Comparison of ENCODE assay signal across 8 cellular contexts in the genomic region with DNA sequence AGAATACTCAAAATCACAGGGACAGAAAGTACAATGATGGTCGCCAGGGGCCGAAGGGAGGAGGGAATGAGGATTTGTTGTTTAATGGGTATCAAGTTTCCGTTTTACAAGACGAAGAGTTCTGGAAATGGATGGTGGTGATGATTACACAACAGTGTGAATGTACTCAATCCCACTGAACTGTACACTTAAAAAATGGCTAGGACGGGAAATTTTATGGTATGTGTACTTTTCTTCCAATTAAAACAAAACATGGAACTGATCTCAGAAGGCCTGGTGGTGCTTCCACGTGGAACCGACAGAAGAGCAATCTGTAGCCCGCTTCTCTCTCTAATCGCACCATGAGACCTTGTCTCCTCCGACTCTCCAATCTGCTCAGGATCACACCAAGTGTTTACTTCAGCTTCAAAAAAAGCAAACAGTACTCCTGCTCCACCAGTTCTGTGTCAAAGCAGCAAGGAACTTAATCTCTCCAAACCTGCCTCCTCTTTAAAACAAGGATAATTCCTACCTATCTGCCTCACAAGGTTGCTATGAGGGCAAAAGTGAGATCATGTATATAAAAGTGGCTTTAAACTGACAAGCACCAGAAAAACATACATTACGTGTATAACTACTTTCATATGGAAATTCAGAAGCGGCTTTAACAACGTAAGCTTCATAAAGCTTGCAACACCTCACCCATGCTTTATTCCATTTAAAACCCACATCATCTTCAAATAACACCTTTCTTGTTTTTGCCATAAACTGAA. TPM values are rescaled to one million over a fixed set of nuclear protein-coding genes. Genes with fewer than 3 reads are reported as not detected.
DNase-seq lines count a peak whose midpoint lies in the region; ATAC-seq and TF ChIP-seq lines count a peak whose summit lies in the region.

No MANE protein-coding gene starts in this region.

- H3K4me3 ChIP-seq in BE2C (ENCODE audit: low read depth, low read length): peak overlapping the region; percentile 88
- peak overlapping the region; percentile 86 for H3K4me3 ChIP-seq in HEK293 (ENCODE audit: low read depth, low read length)
- peak overlapping the region; percentile 92 for H3K4me3 ChIP-seq in epithelial cell of proximal tubule (ENCODE audit: low read depth, low read length)
- H3K4me3 ChIP-seq in parathyroid adenoma (ENCODE audit: low read depth, low read length): peak overlapping the region; percentile 94

- H3K36me3 ChIP-seq in BE2C: no peaks in the 10 kb centered on the region; the same call in 1 of the 2 replicates
- no peaks in the 10 kb centered on the region; a peak in 1 of 3 replicates for H3K36me3 ChIP-seq in HEK293 (ENCODE audit: control insufficient read depth in 2 of 2, insufficient read depth in 1 of 2, low read length in 2 of 2)
- no peaks in the 10 kb centered on the region for H3K36me3 ChIP-seq in parathyroid adenoma (ENCODE audit: control insufficient read depth, insufficient read depth, low read length)

- TF ChIP-seq CTCF in BE2C (IDR thresholded peaks at IDR 0.05; ENCODE audit: low read depth, low read length) (no peak), HEK293 (tag by site-specific recombination; IDR thresholded peaks at IDR 0.05) (no peak), epithelial cell of proximal tubule (conservative IDR thresholded peaks at IDR 0.05; ENCODE audit: low read depth, low read length) (no peak), parathyroid adenoma (IDR thresholded peaks at IDR 0.05) (no peak)

- H3K4me1 ChIP-seq in BE2C (no peaks in the 10 kb centered on the region), HEK293 (ENCODE audit: control insufficient read depth, insufficient read depth, low read length) (no peaks in the 10 kb centered on the region), parathyroid adenoma (peaks cover 3% of the 10 kb centered on the region)

- H2AFZ ChIP-seq in parathyroid adenoma: peak overlapping the region; percentile 89

- H3K27ac ChIP-seq in HEK293 (ENCODE audit: extremely low read depth, low read depth, low read length) (peak overlapping the region; percentile 97), parathyroid adenoma (peak overlapping the region; percentile 96)

- H3K4me2 ChIP-seq in parathyroid adenoma (ENCODE audit: low read length): peak overlapping the region; percentile 64

- H3K9ac ChIP-seq in parathyroid adenoma: no peak overlapping the region

- H3K79me2 ChIP-seq in parathyroid adenoma: peaks cover 22% of the 10 kb centered on the region

- H3K9me3 ChIP-seq in BE2C (no peaks in the 10 kb centered on the region), HEK293 (ENCODE audit: control insufficient read depth, insufficient read depth, low read depth, low read length) (no peaks in the 10 kb centered on the region), parathyroid adenoma (ENCODE audit: control insufficient read depth, low read length) (no peaks in the 10 kb centered on the region)

- no peak for DNase-seq in BE2C
- DNase-seq in SHP77 treated with DMSO at 0.1 percent for 48 hours (lab: John Stamatoyannopoulos, UW): peak; percentile 51
- no peak for DNase-seq in epithelial cell of proximal tubule (ENCODE audit: low read depth)
- DNase-seq in NCI-H146 (lab: John Stamatoyannopoulos, UW): no peak
- DNase-seq in 8988T: no peak

- H3K27me3 ChIP-seq in BE2C (no peaks in the 10 kb centered on the region), parathyroid adenoma (ENCODE audit: control insufficient read depth, insufficient read depth, low read length) (no peaks in the 10 kb centered on the region)

- ATAC-seq in HG03039 (IDR thresholded peaks at IDR 0.05; ENCODE audit: unreplicated experiment): no peak

- CTCF ChIA-PET in HEK293 (lab: Yijun Ruan, JAX): interaction anchor here (0.6 kb wide), 1 partner anchor 91 kb away, joined by 3 read pairs; no protein-coding TSS in a partner anchor

- POLR2A ChIA-PET in HEK293 (lab: Yijun Ruan, JAX): interaction anchor here (0.5 to 2.4 kb wide), 3 partner anchors 43 to 149 kb away, joined by 3 to 12 read pairs (median 3); a partner anchor contains a TSS

TF ChIP-seq in HEK293, 187 proteins besides CTCF, POLR2A, EP300 and RAD21 (continues in another document):
- no peak for TF ChIP-seq KLF7 (tag by site-specific recombination; IDR thresholded peaks at IDR 0.05; ENCODE audit: borderline replicate concordance)
- peak; percentile 97 for TF ChIP-seq FEZF1 (tag by site-specific recombination; IDR thresholded peaks at IDR 0.05)
- TF ChIP-seq, protein P1, sequence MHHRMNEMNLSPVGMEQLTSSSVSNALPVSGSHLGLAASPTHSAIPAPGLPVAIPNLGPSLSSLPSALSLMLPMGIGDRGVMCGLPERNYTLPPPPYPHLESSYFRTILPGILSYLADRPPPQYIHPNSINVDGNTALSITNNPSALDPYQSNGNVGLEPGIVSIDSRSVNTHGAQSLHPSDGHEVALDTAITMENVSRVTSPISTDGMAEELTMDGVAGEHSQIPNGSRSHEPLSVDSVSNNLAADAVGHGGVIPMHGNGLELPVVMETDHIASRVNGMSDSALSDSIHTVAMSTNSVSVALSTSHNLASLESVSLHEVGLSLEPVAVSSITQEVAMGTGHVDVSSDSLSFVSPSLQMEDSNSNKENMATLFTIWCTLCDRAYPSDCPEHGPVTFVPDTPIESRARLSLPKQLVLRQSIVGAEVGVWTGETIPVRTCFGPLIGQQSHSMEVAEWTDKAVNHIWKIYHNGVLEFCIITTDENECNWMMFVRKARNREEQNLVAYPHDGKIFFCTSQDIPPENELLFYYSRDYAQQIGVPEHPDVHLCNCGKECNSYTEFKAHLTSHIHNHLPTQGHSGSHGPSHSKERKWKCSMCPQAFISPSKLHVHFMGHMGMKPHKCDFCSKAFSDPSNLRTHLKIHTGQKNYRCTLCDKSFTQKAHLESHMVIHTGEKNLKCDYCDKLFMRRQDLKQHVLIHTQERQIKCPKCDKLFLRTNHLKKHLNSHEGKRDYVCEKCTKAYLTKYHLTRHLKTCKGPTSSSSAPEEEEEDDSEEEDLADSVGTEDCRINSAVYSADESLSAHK (tag by site-specific recombination; IDR thresholded peaks at IDR 0.05): peak; percentile 18; the same call in 1 of the 2 replicates
- TF ChIP-seq, protein P2, sequence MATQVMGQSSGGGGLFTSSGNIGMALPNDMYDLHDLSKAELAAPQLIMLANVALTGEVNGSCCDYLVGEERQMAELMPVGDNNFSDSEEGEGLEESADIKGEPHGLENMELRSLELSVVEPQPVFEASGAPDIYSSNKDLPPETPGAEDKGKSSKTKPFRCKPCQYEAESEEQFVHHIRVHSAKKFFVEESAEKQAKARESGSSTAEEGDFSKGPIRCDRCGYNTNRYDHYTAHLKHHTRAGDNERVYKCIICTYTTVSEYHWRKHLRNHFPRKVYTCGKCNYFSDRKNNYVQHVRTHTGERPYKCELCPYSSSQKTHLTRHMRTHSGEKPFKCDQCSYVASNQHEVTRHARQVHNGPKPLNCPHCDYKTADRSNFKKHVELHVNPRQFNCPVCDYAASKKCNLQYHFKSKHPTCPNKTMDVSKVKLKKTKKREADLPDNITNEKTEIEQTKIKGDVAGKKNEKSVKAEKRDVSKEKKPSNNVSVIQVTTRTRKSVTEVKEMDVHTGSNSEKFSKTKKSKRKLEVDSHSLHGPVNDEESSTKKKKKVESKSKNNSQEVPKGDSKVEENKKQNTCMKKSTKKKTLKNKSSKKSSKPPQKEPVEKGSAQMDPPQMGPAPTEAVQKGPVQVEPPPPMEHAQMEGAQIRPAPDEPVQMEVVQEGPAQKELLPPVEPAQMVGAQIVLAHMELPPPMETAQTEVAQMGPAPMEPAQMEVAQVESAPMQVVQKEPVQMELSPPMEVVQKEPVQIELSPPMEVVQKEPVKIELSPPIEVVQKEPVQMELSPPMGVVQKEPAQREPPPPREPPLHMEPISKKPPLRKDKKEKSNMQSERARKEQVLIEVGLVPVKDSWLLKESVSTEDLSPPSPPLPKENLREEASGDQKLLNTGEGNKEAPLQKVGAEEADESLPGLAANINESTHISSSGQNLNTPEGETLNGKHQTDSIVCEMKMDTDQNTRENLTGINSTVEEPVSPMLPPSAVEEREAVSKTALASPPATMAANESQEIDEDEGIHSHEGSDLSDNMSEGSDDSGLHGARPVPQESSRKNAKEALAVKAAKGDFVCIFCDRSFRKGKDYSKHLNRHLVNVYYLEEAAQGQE (tag by site-specific recombination; IDR thresholded peaks at IDR 0.05): no peak
- TF ChIP-seq, protein P3, sequence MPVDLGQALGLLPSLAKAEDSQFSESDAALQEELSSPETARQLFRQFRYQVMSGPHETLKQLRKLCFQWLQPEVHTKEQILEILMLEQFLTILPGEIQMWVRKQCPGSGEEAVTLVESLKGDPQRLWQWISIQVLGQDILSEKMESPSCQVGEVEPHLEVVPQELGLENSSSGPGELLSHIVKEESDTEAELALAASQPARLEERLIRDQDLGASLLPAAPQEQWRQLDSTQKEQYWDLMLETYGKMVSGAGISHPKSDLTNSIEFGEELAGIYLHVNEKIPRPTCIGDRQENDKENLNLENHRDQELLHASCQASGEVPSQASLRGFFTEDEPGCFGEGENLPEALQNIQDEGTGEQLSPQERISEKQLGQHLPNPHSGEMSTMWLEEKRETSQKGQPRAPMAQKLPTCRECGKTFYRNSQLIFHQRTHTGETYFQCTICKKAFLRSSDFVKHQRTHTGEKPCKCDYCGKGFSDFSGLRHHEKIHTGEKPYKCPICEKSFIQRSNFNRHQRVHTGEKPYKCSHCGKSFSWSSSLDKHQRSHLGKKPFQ (tag by site-specific recombination; IDR thresholded peaks at IDR 0.05): peak; percentile 100
- TF ChIP-seq, protein P4, sequence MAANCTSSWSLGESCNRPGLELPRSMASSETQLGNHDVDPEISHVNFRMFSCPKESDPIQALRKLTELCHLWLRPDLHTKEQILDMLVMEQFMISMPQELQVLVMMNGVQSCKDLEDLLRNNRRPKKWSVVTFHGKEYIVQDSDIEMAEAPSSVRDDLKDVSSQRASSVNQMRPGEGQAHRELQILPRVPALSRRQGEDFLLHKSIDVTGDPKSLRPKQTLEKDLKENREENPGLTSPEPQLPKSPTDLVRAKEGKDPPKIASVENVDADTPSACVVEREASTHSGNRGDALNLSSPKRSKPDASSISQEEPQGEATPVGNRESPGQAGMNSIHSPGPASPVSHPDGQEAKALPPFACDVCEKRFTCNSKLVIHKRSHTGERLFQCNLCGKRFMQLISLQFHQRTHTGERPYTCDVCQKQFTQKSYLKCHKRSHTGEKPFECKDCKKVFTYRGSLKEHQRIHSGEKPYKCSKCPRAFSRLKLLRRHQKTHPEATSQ (tag by site-specific recombination; IDR thresholded peaks at IDR 0.05): no peak

RNA-seq across cellular contexts. Expression of a gene that starts 2.1 kb away (rescaled TPM):
- 17.0 TPM for polyA plus RNA-seq in BE2C (2012; ENCODE audit: insufficient read depth, insufficient read length, low read depth)
- total RNA-seq in epithelial cell of proximal tubule: 57.9 and 64.3 TPM in 2 replicates

RNA-seq across cellular contexts. Expression of a gene that starts 42.9 kb away (rescaled TPM):
- 0.96 TPM for polyA plus RNA-seq in BE2C (2012; ENCODE audit: insufficient read depth, insufficient read length, low read depth)
- 2.2 and 2.5 TPM in 2 replicates for total RNA-seq in epithelial cell of proximal tubule
